ENCODE assay signal across 11 cellular contexts in the genomic region with DNA sequence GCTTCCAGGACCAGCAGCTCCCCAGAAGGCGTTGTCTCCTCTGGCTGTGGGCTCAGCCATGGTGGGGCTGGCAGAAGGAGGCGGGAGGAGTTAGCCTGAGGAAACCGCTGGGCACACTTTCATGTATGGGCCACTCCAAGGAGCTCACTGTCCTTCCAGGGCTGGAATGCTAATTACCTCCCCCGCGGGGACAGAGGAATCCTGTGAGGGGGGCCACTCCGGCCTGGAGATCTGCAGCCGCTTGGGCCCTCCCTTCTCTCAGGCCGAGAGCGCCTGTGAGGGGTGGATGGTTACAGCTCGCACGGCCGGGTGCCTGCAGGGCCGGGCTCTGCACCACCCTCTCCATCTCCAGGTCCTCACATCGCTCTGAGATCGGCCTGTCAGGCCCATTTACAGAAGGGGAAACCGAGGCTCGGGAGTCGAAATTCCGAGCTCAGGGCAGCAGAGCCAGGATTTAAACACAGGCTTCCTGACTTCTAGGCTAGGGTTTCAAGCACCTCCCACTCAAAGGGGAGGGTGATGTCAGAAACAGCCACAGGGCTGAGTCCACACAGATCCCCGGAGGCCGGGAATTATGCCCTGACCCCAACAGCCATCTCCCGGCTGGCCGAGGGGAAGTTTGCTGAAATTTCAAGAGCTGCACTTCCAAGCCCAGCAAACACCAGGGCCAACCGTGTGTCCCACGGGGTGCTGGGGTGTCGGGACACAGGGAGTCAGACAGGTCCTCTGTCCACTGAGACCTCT. TPM values are rescaled to one million over a fixed set of nuclear protein-coding genes. Genes with fewer than 3 reads are reported as not detected.
DNase-seq lines count a peak whose midpoint lies in the region; ATAC-seq and TF ChIP-seq lines count a peak whose summit lies in the region.
"Had no signal": no experiment of that assay in that cellular context is flagged by ENCODE, and none has a peak within 500 bp of the region (broad histone marks: within the 10 kb centered on the region; RNA-seq: fewer than 3 reads in every experiment).

No MANE protein-coding gene starts in this region.

- no peak overlapping the region for H3K56ac ChIP-seq in mesendoderm (ENCODE audit: low read length)

- no peaks in the 10 kb centered on the region for H3K9me3 ChIP-seq in aorta (ENCODE audit: control insufficient read depth, low read length)
- H3K9me3 ChIP-seq: ovary had no signal

- H3K4me3 ChIP-seq in fibroblast of mammary gland (ENCODE audit: control insufficient read depth, low read depth, low read length): no peak overlapping the region
- no peak overlapping the region for H3K4me3 ChIP-seq in mesendoderm (ENCODE audit: low read length)
- no peak overlapping the region for H3K4me3 ChIP-seq in aorta (ENCODE audit: low read length in 2 of 2)
- H3K4me3 ChIP-seq: ovary had no signal

- no peak overlapping the region for H2BK5ac ChIP-seq in mesendoderm (ENCODE audit: low read length)

- H3K27ac ChIP-seq in mesendoderm (ENCODE audit: low read depth, low read length) (no peak overlapping the region), aorta (ENCODE audit: low read depth in 1 of 2, low read length in 2 of 2) (no peak overlapping the region)
- H3K27ac ChIP-seq: brain microvascular endothelial cell, ovary had no signal

- no peaks in the 10 kb centered on the region for H3K36me3 ChIP-seq in mesendoderm (ENCODE audit: control insufficient read depth, insufficient read depth, low read length)
- H3K36me3 ChIP-seq in aorta (ENCODE audit: control insufficient read depth in 1 of 2, insufficient read depth in 2 of 2, low read length in 1 of 2): no peaks in the 10 kb centered on the region
- H3K36me3 ChIP-seq: brain microvascular endothelial cell, ovary had no signal

- TF ChIP-seq CTCF in fibroblast of mammary gland (conservative IDR thresholded peaks at IDR 0.05; ENCODE audit: control insufficient read depth, insufficient read depth, low read depth, low read length): no peak

- no peaks in the 10 kb centered on the region for H3K79me2 ChIP-seq in mesendoderm (ENCODE audit: control insufficient read depth, insufficient read depth, low read length)

- no peak overlapping the region for H3K4ac ChIP-seq in mesendoderm (ENCODE audit: low read depth, low read length)

- no peak overlapping the region for H4K8ac ChIP-seq in mesendoderm (ENCODE audit: low read depth, low read length)

- H2BK15ac ChIP-seq in mesendoderm (replicated peaks; ENCODE audit: low read depth): no peak overlapping the region

- no peak overlapping the region for H2AK5ac ChIP-seq in mesendoderm (ENCODE audit: low read length)

- no CpG with 5 or more reads among the region's 26 CpGs for WGBS in mesendoderm (ENCODE audit: extremely low coverage, insufficient coverage, low lambda C conversion rate)
- 24 to 33% methylated on average over 26 of the region's 26 CpGs for WGBS in aorta, 2 donors

- H3K4me2 ChIP-seq in mesendoderm (ENCODE audit: low read length): no peak overlapping the region

- no peak overlapping the region for H4K5ac ChIP-seq in mesendoderm (ENCODE audit: low read length)

- no peaks in the 10 kb centered on the region for H3K4me1 ChIP-seq in mesendoderm (ENCODE audit: control insufficient read depth, low read depth, low read length)
- no peaks in the 10 kb centered on the region for H3K4me1 ChIP-seq in aorta (ENCODE audit: control insufficient read depth in 1 of 2, insufficient read depth in 2 of 2, low read length in 2 of 2)

- H3K18ac ChIP-seq in mesendoderm (ENCODE audit: low read length): no peak overlapping the region

- intact Hi-C loops in aorta (cut with DNase I): no loop called here

- H3K23ac ChIP-seq in mesendoderm (ENCODE audit: low read length): no peak overlapping the region

- no peaks in the 10 kb centered on the region for H3K27me3 ChIP-seq in mesendoderm (ENCODE audit: insufficient read depth, low read length, poor library complexity)
- no peaks in the 10 kb centered on the region for H3K27me3 ChIP-seq in aorta (ENCODE audit: control insufficient read depth in 1 of 2, insufficient read depth in 2 of 2, low read length in 1 of 2)
- H3K27me3 ChIP-seq: brain microvascular endothelial cell, ovary had no signal

- ATAC-seq in aorta (ENCODE audit: low FRiP score): peak; percentile 56

- no peak overlapping the region for H3K9ac ChIP-seq in mesendoderm (ENCODE audit: low read length)

- peak; percentile 8 for DNase-seq in activated naive CD4-positive, alpha-beta T cell treated with anti-CD3 and anti-CD28 coated beads, Interleukin-2, amount 50 U/mL, for 16 hours
- no peak for DNase-seq in activated naive CD4-positive, alpha-beta T cell (lab: John Stamatoyannopoulos, UW)
- DNase-seq in fibroblast of mammary gland (ENCODE audit: low read depth): peak; percentile 47
- peak; percentile 58 for DNase-seq in mesendoderm
- DNase-seq in aorta: peak; percentile 69 to 79
- DNase-seq in putamen (ENCODE audit: low spot score): no peak
- no peak for DNase-seq in activated CD4-positive, alpha-beta T cell treated with anti-CD3 and anti-CD28 coated beads, Interleukin-2, amount 50 U/mL, for 48 hours
- no peak for DNase-seq in activated CD4-positive, CD25-positive, alpha-beta regulatory T cell treated with anti-CD3 and anti-CD28 coated beads, Interleukin-2, amount 50 U/mL, for 72 hours
- DNase-seq: brain microvascular endothelial cell, hippocampal formation, ovary had no signal

- H3K79me1 ChIP-seq in mesendoderm (ENCODE audit: low read length): no peaks in the 10 kb centered on the region

- no peak overlapping the region for H2BK120ac ChIP-seq in mesendoderm (ENCODE audit: low read depth, low read length)

RNA-seq across cellular contexts. Expression of a gene that starts 59.1 kb away (rescaled TPM):
- 11.3 TPM for polyA plus RNA-seq in mesendoderm (2013, experiment 1 of 2)
- 11.5 TPM for polyA plus RNA-seq in mesendoderm (2013, experiment 2 of 2)
- 100 to 1,000 TPM; 114 to 174 TPM for total RNA-seq in aorta
- polyA plus RNA-seq in aorta: 10 to 100 TPM; 28.9 to 61.1 TPM

Comparison
In these comparisons a context has a peak if more than half of its experiments do, and no peak if none do; other contexts are left out.
1. DNase-seq: peak in activated naive CD4-positive, alpha-beta T cell treated with anti-CD3 and anti-CD28 coated beads, Interleukin-2, amount 50 U/mL, for 16 hours (single experiment), fibroblast of mammary gland (single experiment), mesendoderm (single experiment) and aorta (2 of 2); none in activated naive CD4-positive, alpha-beta T cell (0 of 4), putamen (single experiment), activated CD4-positive, alpha-beta T cell treated with anti-CD3 and anti-CD28 coated beads, Interleukin-2, amount 50 U/mL, for 48 hours (0 of 2) and activated CD4-positive, CD25-positive, alpha-beta regulatory T cell treated with anti-CD3 and anti-CD28 coated beads, Interleukin-2, amount 50 U/mL, for 72 hours (single experiment).